ENCODE assay signal across 15 cellular contexts in genomic region chrX:153120230-153120629, GRCh38. TPM values are rescaled to one million over a fixed set of nuclear protein-coding genes. Genes with fewer than 3 reads are reported as not detected.
"Had no signal": no experiment of that assay in that cellular context is flagged by ENCODE, and none has a peak within 500 bp of the region (broad histone marks: within the 10 kb centered on the region; RNA-seq: fewer than 3 reads in every experiment).

No MANE protein-coding gene starts in this region.

RNA-seq across cellular contexts. Expression of gene MAGEA1, which starts 58.9 kb away (rescaled TPM):
- total RNA-seq: activated B cell treated with CpG ODN at 0.5 μM for 24 hours; activated CD4-positive, alpha-beta memory T cell treated with anti-CD3 and anti-CD28 coated beads for 36 hours; activated CD4-positive, alpha-beta memory T cell treated with anti-CD3 and anti-CD28 coated beads, Interleukin-2, amount 10 ng/mL, durations not matched to agents 7 days and 5 days; activated CD4-positive, alpha-beta T cell treated with anti-CD3 and anti-CD28 coated beads for 36 hours; activated CD4-positive, alpha-beta T cell treated with anti-CD3 and anti-CD28 coated beads, Interleukin-2, amount 10 ng/mL, durations not matched to agents 24 days and 14 days; activated CD4-positive, alpha-beta T cell treated with anti-CD3 and anti-CD28 coated beads, Interleukin-2, amount 10 ng/mL, durations not matched to agents 7 days and 5 days; activated CD8-positive, alpha-beta memory T cell treated with anti-CD3 and anti-CD28 coated beads for 36 hours; activated CD8-positive, alpha-beta memory T cell treated with anti-CD3 and anti-CD28 coated beads, Interleukin-2, amount 10 ng/mL, durations not matched to agents 7 days and 5 days; activated CD8-positive, alpha-beta T cell treated with anti-CD3 and anti-CD28 coated beads for 36 hours; activated CD8-positive, alpha-beta T cell treated with anti-CD3 and anti-CD28 coated beads, Interleukin-2, amount 10 ng/mL, durations not matched to agents 7 days and 5 days; T-cell; T-helper 1 cell treated with Interleukin-12 subunit alpha and Interleukin-12 subunit beta and Interleukin-4 antibody, amounts not matched to agents 30 ng/mL and 1 ng/mL, for 36 hours; T-helper 17 cell; T-helper 2 cell treated with Interferon-gamma antibody and Interleukin-4, amounts not matched to agents 100 ng/mL and 5 ng/mL, for 36 hours; WTC11 had no signal
